ENCODE assay signal across 17 cellular contexts in the genomic region with DNA sequence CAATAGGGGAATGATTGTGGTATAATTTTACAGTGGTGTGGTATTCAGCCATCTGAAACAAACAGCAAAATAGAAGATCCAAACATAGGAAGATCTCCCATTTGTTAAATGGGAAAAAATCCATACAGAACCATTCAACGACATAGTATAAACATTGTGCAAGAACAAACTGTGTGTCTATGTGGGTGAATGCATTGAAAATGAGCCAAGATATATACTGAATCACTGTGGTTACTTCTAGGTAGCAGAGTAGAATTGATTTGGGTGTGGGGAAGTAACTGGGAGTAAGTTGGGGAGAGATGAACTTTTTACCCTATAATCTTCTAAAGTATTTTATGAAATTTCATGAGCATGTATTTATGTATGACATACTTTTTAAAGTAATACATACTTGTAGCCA.
A peak's percentile ranks its signal among the peaks of the same experiment; 100 is the strongest.
DNase-seq lines count a peak whose midpoint lies in the region; ATAC-seq, FAIRE-seq and TF ChIP-seq lines count a peak whose summit lies in the region.
"Had no signal": no experiment of that assay in that cellular context is flagged by ENCODE, and none has a peak within 500 bp of the region (broad histone marks: within the 10 kb centered on the region; RNA-seq: fewer than 3 reads in every experiment).

No MANE protein-coding gene starts in this region.

- peaks cover 14% of the 10 kb centered on the region for H3K4me1 Mint-ChIP-seq in astrocyte (ENCODE audit: low read depth, unreplicated experiment)
- H3K4me1 Mint-ChIP-seq: activated CD8-positive, alpha-beta memory T cell treated with anti-CD3 and anti-CD28 coated beads, Interleukin-2, amount 10 ng/mL, durations not matched to agents 7 days and 5 days had no signal

- H3K9me3 ChIP-seq in heart right ventricle (no peaks in the 10 kb centered on the region), astrocyte (ENCODE audit: insufficient read depth, low read depth, low read length) (no peaks in the 10 kb centered on the region), stomach (no peaks in the 10 kb centered on the region)
- H3K9me3 ChIP-seq: ovary, SJSA1 had no signal

- H3K9me3 Mint-ChIP-seq in astrocyte (ENCODE audit: unreplicated experiment) = peaks cover 2% of the 10 kb centered on the region
- H3K9me3 Mint-ChIP-seq: activated naive CD4-positive, alpha-beta T cell treated with anti-CD3 and anti-CD28 coated beads, Interleukin-2, amount 50 U/mL, for 24 hours had no signal

- DNase-seq in heart right ventricle (no peak), Right ventricle myocardium superior (no peak), astrocyte (ENCODE audit: low read depth) (peak; percentile 89), fibroblast of villous mesenchyme (ENCODE audit: low read depth) (peak; percentile 23), stomach (no peak), SIG-M5 (lab: John Stamatoyannopoulos, UW) (no peak)
- DNase-seq: ACHN; activated CD8-positive, alpha-beta memory T cell treated with anti-CD3 and anti-CD28 coated beads, Interleukin-2, amount 10 ng/mL, durations not matched to agents 7 days and 5 days; DMS 273 treated with DMSO at 0.1 percent for 48 hours; hippocampal formation; NCI-H1694 treated with DMSO at 0.1 percent for 48 hours; ovary; stimulated activated CD4-positive, alpha-beta T cell treated with anti-CD3 and anti-CD28 coated beads, Interleukin-1b, Interleukin-23, amount 100 ng/mL, for 48 hours had no signal

- H2AFZ ChIP-seq in astrocyte (ENCODE audit: low read depth, low read length) = no peak overlapping the region

- WGBS in heart right ventricle, 2 donors = 78 to 81% methylated on average over 1 of the region's 1 CpG
- 10 to 40% (median 19%) methylated on average over 1 of the region's 1 CpG for WGBS in stomach, 5 donors

- H3K4me3 ChIP-seq in heart right ventricle = no peak overlapping the region
- no peak overlapping the region for H3K4me3 ChIP-seq in astrocyte (ENCODE audit: insufficient read depth, low read depth, low read length)
- no peak overlapping the region for H3K4me3 ChIP-seq in fibroblast of villous mesenchyme (ENCODE audit: low read depth, low read length)
- H3K4me3 ChIP-seq in stomach = no peak overlapping the region
- H3K4me3 ChIP-seq: ovary, SJSA1 had no signal

- H3K27ac Mint-ChIP-seq in astrocyte (ENCODE audit: unreplicated experiment) = no peak overlapping the region
- H3K27ac Mint-ChIP-seq: activated CD8-positive, alpha-beta memory T cell treated with anti-CD3 and anti-CD28 coated beads, Interleukin-2, amount 10 ng/mL, durations not matched to agents 7 days and 5 days; activated naive CD4-positive, alpha-beta T cell treated with anti-CD3 and anti-CD28 coated beads, Interleukin-2, amount 50 U/mL, for 24 hours had no signal

- peak overlapping the region; percentile 43 for H3K4me2 ChIP-seq in astrocyte (ENCODE audit: low read length)

- no peak for TF ChIP-seq POLR2A in stomach (IDR thresholded peaks at IDR 0.05)

- H3K27me3 Mint-ChIP-seq in astrocyte (ENCODE audit: low read depth, unreplicated experiment) = peaks cover 11% of the 10 kb centered on the region

- H3K36me3 Mint-ChIP-seq in astrocyte (ENCODE audit: low read depth, unreplicated experiment) = peaks cover 3% of the 10 kb centered on the region
- H3K36me3 Mint-ChIP-seq: activated CD8-positive, alpha-beta memory T cell treated with anti-CD3 and anti-CD28 coated beads, Interleukin-2, amount 10 ng/mL, durations not matched to agents 7 days and 5 days; activated naive CD4-positive, alpha-beta T cell treated with anti-CD3 and anti-CD28 coated beads, Interleukin-2, amount 50 U/mL, for 24 hours had no signal

- H3K9ac ChIP-seq in astrocyte (ENCODE audit: low read length) = no peak overlapping the region

- ATAC-seq in heart right ventricle (no peak), Right ventricle myocardium superior (ENCODE audit: poor library complexity) (no peak), HG03439 (IDR thresholded peaks at IDR 0.05; ENCODE audit: unreplicated experiment) (no peak), HG02763 (IDR thresholded peaks at IDR 0.05; ENCODE audit: unreplicated experiment) (no peak)
- ATAC-seq: activated CD8-positive, alpha-beta memory T cell treated with anti-CD3 and anti-CD28 coated beads, Interleukin-2, amount 10 ng/mL, durations not matched to agents 7 days and 5 days had no signal

- H3K27ac ChIP-seq in heart right ventricle = peak overlapping the region in 7 of 10 donors; percentile 10 to 78 (median 70)
- no peak overlapping the region for H3K27ac ChIP-seq in astrocyte (ENCODE audit: low read depth, low read length)
- H3K27ac ChIP-seq in stomach = peak overlapping the region in 4 of 5 donors; percentile 33 to 67 (median 53)
- H3K27ac ChIP-seq: ovary, SJSA1 had no signal

- no peaks in the 10 kb centered on the region for H4K20me1 ChIP-seq in astrocyte (ENCODE audit: insufficient read depth, low read length)

- no peak for TF ChIP-seq EP300 in stomach (IDR thresholded peaks at IDR 0.05)

- intact Hi-C loops in heart right ventricle (cut with DNase I) = no loop called here
- intact Hi-C loops in Right ventricle myocardium superior (cut with DNase I) = no loop called here
- intact Hi-C loops in stomach (cut with DNase I; ENCODE audit: low total_unique reads) = no loop called here

- peak; percentile 52 for FAIRE-seq in astrocyte (lab: Jason Lieb, UNC)

- H3K36me3 ChIP-seq in heart right ventricle (no peaks in the 10 kb centered on the region), astrocyte (ENCODE audit: insufficient read depth, low read length) (no peaks in the 10 kb centered on the region), stomach (no peaks in the 10 kb centered on the region)
- H3K36me3 ChIP-seq: ovary, SJSA1 had no signal

- H3K4me1 ChIP-seq in heart right ventricle (peaks cover 0 to 70% (median 24%) of the 10 kb centered on the region in 9 donors), astrocyte (ENCODE audit: insufficient read depth, low read length) (peaks cover 9% of the 10 kb centered on the region), stomach (peaks cover 8 to 65% (median 42%) of the 10 kb centered on the region in 4 donors)

- H3K4me3 Mint-ChIP-seq in astrocyte (ENCODE audit: unreplicated experiment) = no peak overlapping the region
- H3K4me3 Mint-ChIP-seq: activated CD8-positive, alpha-beta memory T cell treated with anti-CD3 and anti-CD28 coated beads, Interleukin-2, amount 10 ng/mL, durations not matched to agents 7 days and 5 days; activated naive CD4-positive, alpha-beta T cell treated with anti-CD3 and anti-CD28 coated beads, Interleukin-2, amount 50 U/mL, for 24 hours had no signal

- H3K79me2 ChIP-seq in astrocyte (ENCODE audit: insufficient read depth, low read length) = no peaks in the 10 kb centered on the region

- no peak for TF ChIP-seq CTCF in heart right ventricle (IDR thresholded peaks at IDR 0.05)
- no peak for TF ChIP-seq CTCF in astrocyte (IDR thresholded peaks at IDR 0.05; ENCODE audit: insufficient read depth, low read depth, low read length)
- no peak for TF ChIP-seq CTCF in fibroblast of villous mesenchyme (IDR thresholded peaks at IDR 0.05; ENCODE audit: insufficient read depth, low read depth, low read length)
- TF ChIP-seq CTCF in stomach (IDR thresholded peaks at IDR 0.05) = no peak

- H3K27me3 ChIP-seq in heart right ventricle (no peaks in the 10 kb centered on the region), astrocyte (ENCODE audit: insufficient read depth, low read length) (peaks cover 3% of the 10 kb centered on the region), stomach (no peaks in the 10 kb centered on the region)
- H3K27me3 ChIP-seq: ovary, SJSA1 had no signal

Comparison
In these comparisons a context has a peak if more than half of its experiments do, and no peak if none do; other contexts are left out.
1. DNase-seq: peak in astrocyte (single experiment) and fibroblast of villous mesenchyme (single experiment); none in heart right ventricle (0 of 2), Right ventricle myocardium superior (single experiment), stomach (single experiment) and SIG-M5 (single experiment).